ENCODE assay signal across 8 cellular contexts in genomic region chr2:60882971-60883753, GRCh38. TPM values are rescaled to one million over a fixed set of nuclear protein-coding genes. Genes with fewer than 3 reads are reported as not detected.
DNase-seq lines count a peak whose midpoint lies in the region; ATAC-seq and TF ChIP-seq lines count a peak whose summit lies in the region.

No MANE protein-coding gene starts in this region.

- 13% methylated on average over 8 of the region's 8 CpGs for WGBS in prostate gland

- CTCF ChIA-PET in BJ (lab: Yijun Ruan, JAX): interaction anchor here (0.6 kb wide), 1 partner anchor 171 kb away, joined by 4 read pairs; no protein-coding TSS in a partner anchor

- no peak for ATAC-seq in HG02798 (IDR thresholded peaks at IDR 0.05; ENCODE audit: poor library complexity, unreplicated experiment)

- H3K27me3 ChIP-seq in BJ (ENCODE audit: control insufficient read depth, insufficient read depth, low read length): no peaks in the 10 kb centered on the region
- no peaks in the 10 kb centered on the region for H3K27me3 ChIP-seq in prostate gland (replicated peaks; ENCODE audit: insufficient read depth)

- H3K4me3 ChIP-seq in BJ (ENCODE audit: low read depth, low read length) (peak overlapping the region; percentile 94), fibroblast of mammary gland (ENCODE audit: control insufficient read depth, low read depth, low read length) (peak overlapping the region; percentile 80), prostate gland (peak overlapping the region; percentile 80 to 96)

- no peaks in the 10 kb centered on the region for H3K4me1 ChIP-seq in prostate gland (replicated peaks)

- POLR2A ChIA-PET in BJ (lab: Charles Lee): no interaction called here

- intact Hi-C loops in prostate gland (cut with DNase I): no loop called here

- TF ChIP-seq POLR2A in GM18526 (IDR thresholded peaks at IDR 0.05; ENCODE audit: extremely low read depth, insufficient read length) (peak; percentile 40), prostate gland (IDR thresholded peaks at IDR 0.05) (no peak)

- H3K27ac ChIP-seq in VCaP (peak overlapping the region; percentile 88), prostate gland (peak overlapping the region; percentile 99 to 100)

- no peak for TF ChIP-seq CTCF in BJ (IDR thresholded peaks at IDR 0.05; ENCODE audit: insufficient read depth, low read depth, low read length)
- TF ChIP-seq CTCF in VCaP (conservative IDR thresholded peaks at IDR 0.05): no peak
- TF ChIP-seq CTCF in fibroblast of mammary gland (conservative IDR thresholded peaks at IDR 0.05; ENCODE audit: control insufficient read depth, insufficient read depth, low read depth, low read length): no peak
- TF ChIP-seq CTCF in prostate gland (IDR thresholded peaks at IDR 0.05): no peak

- H3K9me3 ChIP-seq in prostate gland: no peaks in the 10 kb centered on the region

- DNase-seq in BJ (ENCODE audit: low read depth) (no peak), HT1080 (ENCODE audit: low read depth) (peak; percentile 11), fibroblast of mammary gland (ENCODE audit: low read depth) (peak; percentile 22), prostate gland (ENCODE audit: low spot score) (no peak), glomerular visceral epithelial cell (ENCODE audit: extremely low spot score) (no peak)

- H3K36me3 ChIP-seq in BJ (ENCODE audit: control insufficient read depth, insufficient read depth, low read length) (no peaks in the 10 kb centered on the region), prostate gland (no peaks in the 10 kb centered on the region)

RNA-seq across cellular contexts. Expression of gene REL, which starts 1.8 kb away (rescaled TPM):
- polyA plus RNA-seq in BJ (2011; rRNA removed): 0.99 and 2.2 TPM in 2 replicates
- polyA minus RNA-seq in BJ (2011; rRNA and poly(A)+ RNA removed): 2.7 and 3.3 TPM in 2 replicates
- total RNA-seq in HT1080 (2014; rRNA removed; shearing (Covaris generic)): 1.5 and 2.2 TPM in 2 replicates
- polyA plus RNA-seq in HT1080 (2015; cell fraction: cytosol; rRNA removed): 0.72 and 1.2 TPM in 2 replicates
- 2.2 and 3.2 TPM in 2 replicates for polyA plus RNA-seq in HT1080 (2015; cell fraction: nucleus; rRNA removed)
- total RNA-seq in prostate gland: 10 to 100 TPM; 10.2 to 30.0 TPM

Comparison
In these comparisons a context has a peak if more than half of its experiments do, and no peak if none do; other contexts are left out.
1. DNase-seq: peak in HT1080 (single experiment) and fibroblast of mammary gland (single experiment); none in BJ (single experiment), prostate gland (single experiment) and glomerular visceral epithelial cell (single experiment).
2. Peak in every context shown above with its lines, with median percentiles within 50 percentile points of each other: H3K4me3 ChIP-seq.